Comparison of ENCODE assay signal across 8 cellular contexts in the genomic region with DNA sequence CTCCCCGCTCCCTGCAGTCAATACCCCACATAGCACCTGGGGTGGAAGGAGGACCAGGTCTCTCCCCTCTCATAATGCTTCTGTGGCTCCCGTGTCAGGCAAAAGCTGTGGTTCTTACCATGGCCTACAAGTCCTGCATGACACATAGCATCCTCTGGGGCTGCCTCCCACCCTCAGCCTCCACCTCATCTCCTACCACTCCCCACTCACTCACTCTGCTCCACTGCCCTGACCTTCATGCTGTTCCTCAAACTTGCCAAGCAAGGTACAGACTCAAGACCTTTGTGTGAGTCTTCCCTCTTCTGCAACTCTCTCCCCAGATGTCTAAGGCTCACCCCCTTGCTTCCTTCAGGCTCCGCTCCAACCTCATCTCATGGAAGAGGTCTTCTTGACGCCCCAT.
"Had no signal": no experiment of that assay in that cellular context is flagged by ENCODE, and none has a peak within 500 bp of the region (broad histone marks: within the 10 kb centered on the region; RNA-seq: fewer than 3 reads in every experiment).

No MANE protein-coding gene starts in this region.

- H3K27ac ChIP-seq: GM23248, HL-60 had no signal

- H3K4me1 ChIP-seq: HAP-1 had no signal

- H3K9me3 ChIP-seq: HAP-1 had no signal

- H3K9ac ChIP-seq: GM23248 had no signal

- H2AFZ ChIP-seq: GM23248 had no signal

- ATAC-seq: HCT116, HepG2 had no signal

- H3K27ac Mint-ChIP-seq: HFFc6 had no signal

- H3K4me3 ChIP-seq: GM23248, HAP-1 had no signal

- H3K9me3 Mint-ChIP-seq: HFFc6 had no signal

- DNase-seq: GM23248, GOT3, H7, HFFc6 had no signal

- H3K4me3 Mint-ChIP-seq: HFFc6 had no signal

- H3K36me3 ChIP-seq: HAP-1 had no signal
